In genomic region chr6:44078795-44079671, GRCh38 we compare ENCODE assay signal across 1 cellular context.
A peak's percentile ranks its signal among the peaks of the same experiment; 100 is the strongest.
TF ChIP-seq lines count a peak whose summit lies in the region.

No MANE protein-coding gene starts in this region.

TF ChIP-seq in HepG2, 621 proteins besides CTCF, POLR2A, EP300 and RAD21 (continued from another document and continues in another):
- TF ChIP-seq MATR3 (CRISPR knock-in tag; IDR thresholded peaks at IDR 0.05) (no peak), ZBTB8A (CRISPR knock-in tag; IDR thresholded peaks at IDR 0.05; ENCODE audit: borderline replicate concordance, low read depth) (no peak), ZNF703 (CRISPR knock-in tag; IDR thresholded peaks at IDR 0.05; ENCODE audit: borderline replicate concordance) (no peak), HNRNPH1 (optimal IDR thresholded peaks at IDR 0.05; ENCODE audit: low read depth, low read length) (no peak), TCF7 (IDR thresholded peaks at IDR 0.05; ENCODE audit: low read depth) (no peak), HNRNPL (IDR thresholded peaks at IDR 0.05; ENCODE audit: low read depth, low read length) (no peak), ZNF180 (CRISPR knock-in tag; IDR thresholded peaks at IDR 0.05; ENCODE audit: borderline replicate concordance, low read depth) (no peak), ZNF430 (CRISPR knock-in tag; IDR thresholded peaks at IDR 0.05) (no peak), EED (CRISPR knock-in tag; IDR thresholded peaks at IDR 0.05) (no peak), ZFAT (CRISPR knock-in tag; conservative IDR thresholded peaks at IDR 0.05) (no peak), KIAA2018 (CRISPR knock-in tag; IDR thresholded peaks at IDR 0.05; ENCODE audit: borderline replicate concordance) (no peak), ZNF891 (CRISPR knock-in tag; IDR thresholded peaks at IDR 0.05) (no peak; the same call in 1 of the 2 replicates), NFAT5 (CRISPR knock-in tag; IDR thresholded peaks at IDR 0.05) (no peak), THAP8 (CRISPR knock-in tag; IDR thresholded peaks at IDR 0.05; ENCODE audit: borderline replicate concordance) (no peak), HMG20B (CRISPR knock-in tag; conservative IDR thresholded peaks at IDR 0.05) (no peak), LCORL (IDR thresholded peaks at IDR 0.05) (no peak), LCORL (CRISPR knock-in tag; IDR thresholded peaks at IDR 0.05) (peak; percentile 71; the same call in 1 of the 2 replicates), ATRX (CRISPR knock-in tag; IDR thresholded peaks at IDR 0.05; ENCODE audit: borderline replicate concordance) (no peak), MIER3 (CRISPR knock-in tag; IDR thresholded peaks at IDR 0.05; ENCODE audit: borderline replicate concordance) (peak; percentile 51; the same call in 1 of the 2 replicates), GLI4 (CRISPR knock-in tag; IDR thresholded peaks at IDR 0.05; ENCODE audit: borderline replicate concordance) (no peak; the same call in 1 of the 2 replicates), ZNF256 (CRISPR knock-in tag; conservative IDR thresholded peaks at IDR 0.05) (no peak), TSC22D2 (CRISPR knock-in tag; IDR thresholded peaks at IDR 0.05; ENCODE audit: borderline replicate concordance) (no peak), MAFG (CRISPR knock-in tag; IDR thresholded peaks at IDR 0.05) (no peak), CAMTA2 (CRISPR knock-in tag; IDR thresholded peaks at IDR 0.05; ENCODE audit: borderline replicate concordance) (no peak), HOXA9 (CRISPR knock-in tag; IDR thresholded peaks at IDR 0.05; ENCODE audit: borderline replicate concordance) (no peak), MIER2 (CRISPR knock-in tag; IDR thresholded peaks at IDR 0.05) (no peak), KLF12 (CRISPR knock-in tag; IDR thresholded peaks at IDR 0.05; ENCODE audit: borderline replicate concordance) (no peak), ZNF33B (CRISPR knock-in tag; IDR thresholded peaks at IDR 0.05) (no peak; the same call in 1 of the 2 replicates), NAIF1 (CRISPR knock-in tag; IDR thresholded peaks at IDR 0.05; ENCODE audit: borderline replicate concordance) (no peak), ZNF513 (CRISPR knock-in tag; conservative IDR thresholded peaks at IDR 0.05) (no peak), SOX6 (IDR thresholded peaks at IDR 0.05) (no peak), SOX6 (CRISPR knock-in tag; IDR thresholded peaks at IDR 0.05) (0 out of 2 replicates have a peak, but pooled peaks have one; percentile 30), NKX3-1 (CRISPR knock-in tag; IDR thresholded peaks at IDR 0.05) (no peak), NR0B2 (CRISPR knock-in tag; IDR thresholded peaks at IDR 0.05) (no peak), RARA (CRISPR knock-in tag; IDR thresholded peaks at IDR 0.05) (no peak), PBX2 (CRISPR knock-in tag; IDR thresholded peaks at IDR 0.05) (no peak), PRDM15 (CRISPR knock-in tag; IDR thresholded peaks at IDR 0.05) (no peak), ZSCAN20 (CRISPR knock-in tag; IDR thresholded peaks at IDR 0.05; ENCODE audit: borderline replicate concordance) (no peak), ARHGAP35 (CRISPR knock-in tag; IDR thresholded peaks at IDR 0.05; ENCODE audit: borderline replicate concordance) (no peak), HNRNPUL1 (IDR thresholded peaks at IDR 0.05; ENCODE audit: low read depth, low read length) (no peak)
